Comparison of ENCODE assay signal across 20 cellular contexts in genomic region chr7:23268746-23269145, GRCh38. TPM values are rescaled to one million over a fixed set of nuclear protein-coding genes. Genes with fewer than 3 reads are reported as not detected.
DNase-seq lines count a peak whose midpoint lies in the region; ATAC-seq and TF ChIP-seq lines count a peak whose summit lies in the region.
"Had no signal": no experiment of that assay in that cellular context is flagged by ENCODE, and none has a peak within 500 bp of the region (broad histone marks: within the 10 kb centered on the region; RNA-seq: fewer than 3 reads in every experiment).

No MANE protein-coding gene starts in this region.

- intact Hi-C loops in Right ventricle myocardium superior (cut with DNase I) (no loop called here), adrenal gland (cut with DNase I) (no loop called here), Calu3 (cut with micrococcal nuclease; ENCODE audit: unreplicated experiment) (no loop called here)

- CTCF ChIA-PET in Calu3 (lab: Charles Lee), result no interaction called here

- H3K27ac ChIP-seq in right atrium auricular region (no peak overlapping the region), adrenal gland (no peak overlapping the region)
- H3K27ac ChIP-seq: A549, BLaER1, SK-N-MC had no signal

- no peaks in the 10 kb centered on the region for H3K27me3 Mint-ChIP-seq in Calu3 (ENCODE audit: unreplicated experiment)

- no peak overlapping the region for H3K4me3 ChIP-seq in right atrium auricular region
- no peak overlapping the region for H3K4me3 ChIP-seq in adrenal gland
- H3K4me3 ChIP-seq: A549, BLaER1, MG63, SK-N-MC had no signal

- 43 to 62% (median 53%) methylated on average over 4 of the region's 4 CpGs for WGBS in adrenal gland, 4 donors

- no peaks in the 10 kb centered on the region for H3K36me3 Mint-ChIP-seq in Calu3 (ENCODE audit: insufficient read depth, unreplicated experiment)
- H3K36me3 Mint-ChIP-seq: CD8-positive, alpha-beta T cell had no signal

- H3K4me1 ChIP-seq in right atrium auricular region, result no peaks in the 10 kb centered on the region
- peaks cover 0 to 5% of the 10 kb centered on the region in 2 donors for H3K4me1 ChIP-seq in adrenal gland (replicated peaks in 1 of 2)

- TF ChIP-seq POLR2A in adrenal gland (IDR thresholded peaks at IDR 0.05), result no peak

- H3K27me3 ChIP-seq in right atrium auricular region, result no peaks in the 10 kb centered on the region
- H3K27me3 ChIP-seq in adrenal gland, result no peaks in the 10 kb centered on the region
- H3K27me3 ChIP-seq: BLaER1, MG63 had no signal

- BruUV-seq in Calu3 (replicated peaks; lab: Mats Ljungman, UMichigan), result no TSS peak

- peak; percentile 56 for DNase-seq in Right ventricle myocardium superior
- DNase-seq in right atrium auricular region (ENCODE audit: low spot score), result no peak
- DNase-seq in adrenal gland, result peak; percentile 49 to 85 (median 76)
- no peak for DNase-seq in NCI-H146 (lab: John Stamatoyannopoulos, UW)
- DNase-seq in AG08396 (ENCODE audit: low spot score), result no peak
- no peak for DNase-seq in C1 segment of cervical spinal cord (lab: John Stamatoyannopoulos, UW)
- DNase-seq in Calu3, result no peak
- DNase-seq: CD8-positive, alpha-beta T cell; DMS79; H7; MG63; NCI-H1048; NCI-H2081; NCI-H2171 treated with DMSO at 0.1 percent for 48 hours; NCI-H446; SHP77 had no signal

- H3K36me3 ChIP-seq in right atrium auricular region (peaks cover 4% of the 10 kb centered on the region), adrenal gland (replicated peaks in 1 of 2) (no peaks in the 10 kb centered on the region)
- H3K36me3 ChIP-seq: BLaER1 had no signal

- H3K4me1 Mint-ChIP-seq in Calu3 (ENCODE audit: low read depth, unreplicated experiment), result peaks cover 18% of the 10 kb centered on the region

- no peak overlapping the region for H3K4me3 Mint-ChIP-seq in Calu3 (ENCODE audit: low read depth, unreplicated experiment)
- H3K4me3 Mint-ChIP-seq: CD8-positive, alpha-beta T cell had no signal

- H3K9me3 Mint-ChIP-seq in Calu3 (ENCODE audit: low read depth, unreplicated experiment), result no peaks in the 10 kb centered on the region
- H3K9me3 Mint-ChIP-seq: CD8-positive, alpha-beta T cell had no signal

- ATAC-seq in Right ventricle myocardium superior (ENCODE audit: poor library complexity), result peak; percentile 81
- ATAC-seq in esophagus mucosa, result peak; percentile 68
- ATAC-seq: A549; CD8-positive, alpha-beta T cell had no signal

- H3K9me3 ChIP-seq in right atrium auricular region (no peaks in the 10 kb centered on the region), adrenal gland (replicated peaks in 1 of 3) (no peaks in the 10 kb centered on the region)
- H3K9me3 ChIP-seq: A549, BLaER1, MG63 had no signal

- TF ChIP-seq CTCF in right atrium auricular region (IDR thresholded peaks at IDR 0.05) (no peak), adrenal gland (IDR thresholded peaks at IDR 0.05) (no peak), Calu3 (IDR thresholded peaks at IDR 0.05; ENCODE audit: unreplicated experiment) (no peak)

- H3K27ac Mint-ChIP-seq in Calu3 (ENCODE audit: unreplicated experiment), result no peak overlapping the region
- H3K27ac Mint-ChIP-seq: CD8-positive, alpha-beta T cell had no signal

RNA-seq across cellular contexts. Expression of gene GPNMB, which starts 22.2 kb away (rescaled TPM):
- total RNA-seq in Right ventricle myocardium superior (248 TPM), right atrium auricular region (100 to 1,000 TPM in 1 of 2 donors, 10 to 100 TPM in 1; 74.4 to 137 TPM), adrenal gland (10 to 100 TPM; 19.9 to 92.3 (median 37.7) TPM), esophagus mucosa (125 TPM), Calu3 (2022) (5.8 and 6.1 TPM in 2 replicates)
- 10 to 100 TPM; 14.0 to 65.5 (median 24.9) TPM for polyA plus RNA-seq in adrenal gland
- total RNA-seq: CD8-positive, alpha-beta T cell had no signal

RNA-seq across cellular contexts. Expression of gene MALSU1, which starts 30.4 kb away (rescaled TPM):
- 112 TPM for total RNA-seq in Right ventricle myocardium superior
- 10 to 100 TPM; 82.5 to 96.5 TPM for total RNA-seq in right atrium auricular region
- total RNA-seq in adrenal gland, result 100 to 1,000 TPM in 1 of 8 donors, 10 to 100 TPM in 7; 65.3 to 120 (median 79.8) TPM
- polyA plus RNA-seq in adrenal gland, result 10 to 100 TPM; 31.7 to 68.7 (median 32.6) TPM
- 36.7 TPM for total RNA-seq in esophagus mucosa
- total RNA-seq in Calu3 (2022), result 108 and 114 TPM in 2 replicates

Comparison
In these comparisons a context has a peak if more than half of its experiments do, and no peak if none do; other contexts are left out.
1. DNase-seq: peak in Right ventricle myocardium superior (single experiment) and adrenal gland (7 of 7); none in right atrium auricular region (single experiment), NCI-H146 (single experiment), AG08396 (single experiment), C1 segment of cervical spinal cord (0 of 14) and Calu3 (single experiment).